In genomic region chr7:143434660-143435059, GRCh38 we compare ENCODE assay signal across 15 cellular contexts. TPM values are rescaled to one million over a fixed set of nuclear protein-coding genes. Genes with fewer than 3 reads are reported as not detected.
A peak's percentile ranks its signal among the peaks of the same experiment; 100 is the strongest.
DNase-seq lines count a peak whose midpoint lies in the region; ATAC-seq and TF ChIP-seq lines count a peak whose summit lies in the region.
"Had no signal": no experiment of that assay in that cellular context is flagged by ENCODE, and none has a peak within 500 bp of the region (broad histone marks: within the 10 kb centered on the region; RNA-seq: fewer than 3 reads in every experiment).

No MANE protein-coding gene starts in this region.

- H2AFZ ChIP-seq in PC-3 (ENCODE audit: low read length) = peak overlapping the region; percentile 38; the same call in 1 of the 2 replicates

- ATAC-seq in PC-3 (peak; percentile 12), HG02759 (IDR thresholded peaks at IDR 0.05; ENCODE audit: unreplicated experiment) (no peak), GM19463 (IDR thresholded peaks at IDR 0.05; ENCODE audit: unreplicated experiment) (no peak)
- ATAC-seq in activated CD8-positive, alpha-beta T cell treated with anti-CD3 and anti-CD28 coated beads, Interleukin-2, amount 10 ng/mL, durations not matched to agents 7 days and 5 days = no peak

- no peaks in the 10 kb centered on the region for H3K9me3 ChIP-seq in PC-3 (ENCODE audit: low read length)
- H3K9me3 ChIP-seq: vagina had no signal

- peak overlapping the region; percentile 51 for H3K4me2 ChIP-seq in PC-3 (ENCODE audit: low read length)

- peaks cover 4% of the 10 kb centered on the region for H3K27me3 Mint-ChIP-seq in activated CD8-positive, alpha-beta T cell treated with anti-CD3 and anti-CD28 coated beads, Interleukin-2, amount 10 ng/mL, durations not matched to agents 7 days and 5 days (ENCODE audit: low read depth)
- H3K27me3 Mint-ChIP-seq: dendritic cell treated with granulocyte-macrophage colony-stimulating factor and Interleukin-4, amounts not matched to agents 40 ng/mL and 50 ng/mL, for 4 days had no signal

- TF ChIP-seq CTCF in PC-3 (conservative IDR thresholded peaks at IDR 0.05; ENCODE audit: low read depth, low read length) = no peak
- TF ChIP-seq CTCF in fibroblast of the aortic adventitia (IDR thresholded peaks at IDR 0.05; ENCODE audit: insufficient read depth, low read length) = no peak

- no peak overlapping the region for H3K4me3 Mint-ChIP-seq in activated CD8-positive, alpha-beta T cell treated with anti-CD3 and anti-CD28 coated beads, Interleukin-2, amount 10 ng/mL, durations not matched to agents 7 days and 5 days
- H3K4me3 Mint-ChIP-seq: activated CD4-positive, alpha-beta memory T cell treated with anti-CD3 and anti-CD28 coated beads, Interleukin-2, amount 10 ng/mL, durations not matched to agents 7 days and 5 days; activated naive CD4-positive, alpha-beta T cell treated with anti-CD3 and anti-CD28 coated beads, Interleukin-2, amount 10 ng/mL, durations not matched to agents 7 days and 5 days; dendritic cell treated with granulocyte-macrophage colony-stimulating factor and Interleukin-4, amounts not matched to agents 40 ng/mL and 50 ng/mL, for 4 days had no signal

- DNase-seq in Daoy (ENCODE audit: low read depth) = peak; percentile 68
- peak; percentile 66 for DNase-seq in PC-3
- DNase-seq in fibroblast of the aortic adventitia (ENCODE audit: low read depth) = peak; percentile 83
- DNase-seq in renal cortical epithelial cell (ENCODE audit: low read depth) = peak; percentile 64
- DNase-seq in GDM1 (lab: John Stamatoyannopoulos, UW) = no peak
- no peak for DNase-seq in activated CD8-positive, alpha-beta T cell treated with anti-CD3 and anti-CD28 coated beads, Interleukin-2, amount 10 ng/mL, durations not matched to agents 7 days and 5 days
- DNase-seq: activated CD4-positive, alpha-beta memory T cell treated with anti-CD3 and anti-CD28 coated beads, Interleukin-2, amount 10 ng/mL, durations not matched to agents 7 days and 5 days; activated naive CD4-positive, alpha-beta T cell treated with anti-CD3 and anti-CD28 coated beads, Interleukin-2, amount 10 ng/mL, durations not matched to agents 7 days and 5 days; KBM-7; NCI-H526 treated with DMSO at 0.1 percent for 48 hours had no signal

- no TSS peak for BruUV-seq in PC-3 (replicated peaks; lab: Mats Ljungman, UMichigan)

- intact Hi-C loops in PC-3 (cut with micrococcal nuclease) = loop anchor here (5.0 kb wide), 1 partner anchor 38 kb away; no protein-coding TSS in a partner anchor

- POLR2A ChIA-PET in PC-3 (lab: Charles Lee; ENCODE audit: unreplicated experiment) = interaction anchor here (0.6 kb wide), 1 partner anchor 187 kb away, joined by 3 read pairs; no protein-coding TSS in a partner anchor
- POLR2A ChIA-PET in activated CD8-positive, alpha-beta T cell treated with anti-CD3 and anti-CD28 coated beads, Interleukin-2, amount 10 ng/mL, durations not matched to agents 7 days and 5 days (lab: Charles Lee) = no interaction called here

- H3K4me1 Mint-ChIP-seq in activated CD8-positive, alpha-beta T cell treated with anti-CD3 and anti-CD28 coated beads, Interleukin-2, amount 10 ng/mL, durations not matched to agents 7 days and 5 days (ENCODE audit: low read depth) = peaks cover 11% of the 10 kb centered on the region

- no peaks in the 10 kb centered on the region for H4K20me1 ChIP-seq in PC-3 (ENCODE audit: low read length)

- no peak overlapping the region for H3K27ac ChIP-seq in PC-3 (ENCODE audit: low read length)

- H3K4me3 ChIP-seq in PC-3 (ENCODE audit: low read length) (no peak overlapping the region), fibroblast of the aortic adventitia (ENCODE audit: low read depth, low read length) (no peak overlapping the region)
- H3K4me3 ChIP-seq: vagina had no signal

- H3K27ac Mint-ChIP-seq in activated CD8-positive, alpha-beta T cell treated with anti-CD3 and anti-CD28 coated beads, Interleukin-2, amount 10 ng/mL, durations not matched to agents 7 days and 5 days = no peak overlapping the region
- H3K27ac Mint-ChIP-seq: activated CD4-positive, alpha-beta memory T cell treated with anti-CD3 and anti-CD28 coated beads, Interleukin-2, amount 10 ng/mL, durations not matched to agents 7 days and 5 days; activated naive CD4-positive, alpha-beta T cell treated with anti-CD3 and anti-CD28 coated beads, Interleukin-2, amount 10 ng/mL, durations not matched to agents 7 days and 5 days; dendritic cell treated with granulocyte-macrophage colony-stimulating factor and Interleukin-4, amounts not matched to agents 40 ng/mL and 50 ng/mL, for 4 days had no signal

- CTCF ChIA-PET in PC-3 (lab: Charles Lee) = no interaction called here
- CTCF ChIA-PET in activated CD8-positive, alpha-beta T cell treated with anti-CD3 and anti-CD28 coated beads, Interleukin-2, amount 10 ng/mL, durations not matched to agents 7 days and 5 days (lab: Charles Lee) = interaction anchor here (1.4 kb wide), 1 partner anchor 19 kb away, joined by 5 read pairs; no protein-coding TSS in a partner anchor

- H3K36me3 Mint-ChIP-seq in activated CD8-positive, alpha-beta T cell treated with anti-CD3 and anti-CD28 coated beads, Interleukin-2, amount 10 ng/mL, durations not matched to agents 7 days and 5 days (ENCODE audit: low read depth) = no peaks in the 10 kb centered on the region
- H3K36me3 Mint-ChIP-seq: activated naive CD4-positive, alpha-beta T cell treated with anti-CD3 and anti-CD28 coated beads, Interleukin-2, amount 10 ng/mL, durations not matched to agents 7 days and 5 days had no signal

- H3K9ac ChIP-seq in PC-3 (ENCODE audit: low read length) = no peak overlapping the region

- no peaks in the 10 kb centered on the region for H3F3A ChIP-seq in PC-3 (ENCODE audit: low read length, unreplicated experiment)

- H3K79me2 ChIP-seq in PC-3 (ENCODE audit: low read length) = no peaks in the 10 kb centered on the region

- no peaks in the 10 kb centered on the region for H3K36me3 ChIP-seq in PC-3 (ENCODE audit: low read depth, low read length)
- H3K36me3 ChIP-seq: vagina had no signal

- H3K9me2 ChIP-seq in PC-3 (replicated peaks; ENCODE audit: low read length) = no peaks in the 10 kb centered on the region

- H3K4me1 ChIP-seq in PC-3 (ENCODE audit: insufficient read depth, low read length) = peaks cover 29% of the 10 kb centered on the region
- H3K4me1 ChIP-seq: vagina had no signal

- no peaks in the 10 kb centered on the region for H3K27me3 ChIP-seq in PC-3 (ENCODE audit: low read length)
- H3K27me3 ChIP-seq: vagina had no signal

- H3K9me3 Mint-ChIP-seq in activated CD8-positive, alpha-beta T cell treated with anti-CD3 and anti-CD28 coated beads, Interleukin-2, amount 10 ng/mL, durations not matched to agents 7 days and 5 days (ENCODE audit: insufficient read depth) = no peaks in the 10 kb centered on the region
- H3K9me3 Mint-ChIP-seq: activated CD4-positive, alpha-beta memory T cell treated with anti-CD3 and anti-CD28 coated beads, Interleukin-2, amount 10 ng/mL, durations not matched to agents 7 days and 5 days; activated naive CD4-positive, alpha-beta T cell treated with anti-CD3 and anti-CD28 coated beads, Interleukin-2, amount 10 ng/mL, durations not matched to agents 7 days and 5 days; dendritic cell treated with granulocyte-macrophage colony-stimulating factor and Interleukin-4, amounts not matched to agents 40 ng/mL and 50 ng/mL, for 4 days had no signal

RNA-seq across cellular contexts. Expression of gene TAS2R60, which starts 8.6 kb away (rescaled TPM):
- not detected in 2 replicates for total RNA-seq in Daoy (2014; rRNA removed; shearing (Covaris generic))
- total RNA-seq in PC-3 (2014; rRNA removed) (not detected in 2 replicates), fibroblast of the aortic adventitia (ENCODE audit: low replicate concordance) (not detected in 2 replicates), renal cortical epithelial cell (not detected in 2 replicates)
- total RNA-seq in activated CD8-positive, alpha-beta T cell treated with anti-CD3 and anti-CD28 coated beads, Interleukin-2, amount 10 ng/mL, durations not matched to agents 7 days and 5 days = under 1 TPM; 0.26 to 0.29 TPM
- total RNA-seq: activated CD4-positive, alpha-beta memory T cell treated with anti-CD3 and anti-CD28 coated beads, Interleukin-2, amount 10 ng/mL, durations not matched to agents 7 days and 5 days; skeletal muscle tissue; vagina had no signal

RNA-seq across cellular contexts. Expression of gene EPHA1, which starts 26.0 kb away (rescaled TPM):
- 0.09 TPM in 1 of 2 replicates, not detected in the other for total RNA-seq in Daoy (2014; rRNA removed; shearing (Covaris generic))
- 43.9 and 46.4 TPM in 2 replicates for total RNA-seq in PC-3 (2014; rRNA removed)
- not detected in 2 replicates for total RNA-seq in fibroblast of the aortic adventitia (ENCODE audit: low replicate concordance)
- total RNA-seq in renal cortical epithelial cell = 4.8 and 13.7 TPM in 2 replicates
- 10 to 100 TPM; 12.4 to 15.7 TPM for total RNA-seq in activated CD8-positive, alpha-beta T cell treated with anti-CD3 and anti-CD28 coated beads, Interleukin-2, amount 10 ng/mL, durations not matched to agents 7 days and 5 days

RNA-seq across cellular contexts. Expression of gene TAS2R41, which starts 43.0 kb away (rescaled TPM):
- not detected in 2 replicates for total RNA-seq in Daoy (2014; rRNA removed; shearing (Covaris generic))
- not detected in 2 replicates for total RNA-seq in PC-3 (2014; rRNA removed)
- total RNA-seq in fibroblast of the aortic adventitia (ENCODE audit: low replicate concordance) = 0.09 TPM in 1 of 2 replicates, not detected in the other
- total RNA-seq in renal cortical epithelial cell = not detected in 2 replicates
- total RNA-seq in activated CD8-positive, alpha-beta T cell treated with anti-CD3 and anti-CD28 coated beads, Interleukin-2, amount 10 ng/mL, durations not matched to agents 7 days and 5 days = not detected
- total RNA-seq: activated CD4-positive, alpha-beta memory T cell treated with anti-CD3 and anti-CD28 coated beads, Interleukin-2, amount 10 ng/mL, durations not matched to agents 7 days and 5 days; skeletal muscle tissue; vagina had no signal

RNA-seq across cellular contexts. Expression of gene ZYX, which starts 53.5 kb away (rescaled TPM):
- total RNA-seq in Daoy (2014; rRNA removed; shearing (Covaris generic)) = 121 and 128 TPM in 2 replicates
- total RNA-seq in PC-3 (2014; rRNA removed) (103 and 108 TPM in 2 replicates), fibroblast of the aortic adventitia (ENCODE audit: low replicate concordance) (41.6 and 48.4 TPM in 2 replicates), renal cortical epithelial cell (14.4 and 92.3 TPM in 2 replicates)
- total RNA-seq in activated CD8-positive, alpha-beta T cell treated with anti-CD3 and anti-CD28 coated beads, Interleukin-2, amount 10 ng/mL, durations not matched to agents 7 days and 5 days = 100 to 1,000 TPM; 179 to 192 TPM

Comparison
In these comparisons a context has a peak if more than half of its experiments do, and no peak if none do; other contexts are left out.
1. DNase-seq: peak in Daoy (single experiment), PC-3 (single experiment), fibroblast of the aortic adventitia (single experiment) and renal cortical epithelial cell (single experiment); none in GDM1 (single experiment) and activated CD8-positive, alpha-beta T cell treated with anti-CD3 and anti-CD28 coated beads, Interleukin-2, amount 10 ng/mL, durations not matched to agents 7 days and 5 days (single experiment).